Comparison of ENCODE assay signal across 15 cellular contexts in the genomic region with DNA sequence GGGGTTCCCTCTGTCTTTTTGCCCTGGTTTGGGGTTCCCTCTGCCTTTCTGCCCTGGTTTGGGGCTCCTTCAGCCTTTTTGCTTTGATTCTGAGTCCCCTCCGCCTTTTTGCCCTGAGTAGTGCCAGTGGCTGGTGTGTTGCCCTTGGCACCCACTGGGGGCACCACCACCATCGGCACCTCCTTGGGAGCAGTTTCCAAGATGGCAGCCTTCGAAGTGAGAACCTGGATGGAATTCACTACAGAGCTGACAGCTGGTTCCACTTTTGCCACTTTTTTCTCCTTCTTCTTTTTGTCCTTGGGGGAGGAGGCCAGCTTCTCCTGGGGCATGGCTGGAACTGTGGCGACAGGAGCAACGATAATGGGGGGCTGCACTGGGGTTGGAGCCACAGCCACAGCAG. TPM values are rescaled to one million over a fixed set of nuclear protein-coding genes. Genes with fewer than 3 reads are reported as not detected.
DNase-seq lines count a peak whose midpoint lies in the region; ATAC-seq and TF ChIP-seq lines count a peak whose summit lies in the region.
"Had no signal": no experiment of that assay in that cellular context is flagged by ENCODE, and none has a peak within 500 bp of the region (broad histone marks: within the 10 kb centered on the region; RNA-seq: fewer than 3 reads in every experiment).

No MANE protein-coding gene starts in this region.

- H3K27ac ChIP-seq in PC-9 (no peak overlapping the region), left lung (no peak overlapping the region)
- H3K27ac ChIP-seq: 22Rv1 had no signal

- H3K9me3 Mint-ChIP-seq in stimulated activated naive B cell treated with anti-CD40 and anti-IgM and Interleukin-4, amounts not matched to agents 10 μg/mL and 1 μg/mL and 100 μg/mL, for 72 hours: peaks cover 3 to 4% of the 10 kb centered on the region in 2 donors
- H3K9me3 Mint-ChIP-seq: effector memory CD8-positive, alpha-beta T cell had no signal

- ATAC-seq in stimulated activated naive B cell treated with anti-CD40 and anti-IgM and Interleukin-4, amounts not matched to agents 10 μg/mL and 1 μg/mL and 100 μg/mL, for 72 hours (replicated peaks): no peak
- ATAC-seq in HG02623 (IDR thresholded peaks at IDR 0.05; ENCODE audit: unreplicated experiment) (no peak), left lung (no peak)
- ATAC-seq: effector memory CD8-positive, alpha-beta T cell had no signal

- peaks cover 37 to 48% of the 10 kb centered on the region in 2 donors for H3K36me3 Mint-ChIP-seq in stimulated activated naive B cell treated with anti-CD40 and anti-IgM and Interleukin-4, amounts not matched to agents 10 μg/mL and 1 μg/mL and 100 μg/mL, for 72 hours

- CTCF ChIA-PET in PC-9 (lab: Charles Lee): no interaction called here

- intact Hi-C loops in PC-9 (cut with micrococcal nuclease; ENCODE audit: unreplicated experiment) (no loop called here), left lung (cut with DNase I) (no loop called here)

- POLR2A ChIA-PET in PC-9 (lab: Charles Lee; ENCODE audit: unreplicated experiment): no interaction called here

- H3K9me3 ChIP-seq in PC-9 (ENCODE audit: insufficient read depth, low read depth): 0 out of 2 replicates have a peak, but pooled peaks cover 3% of the 10 kb centered on the region
- H3K9me3 ChIP-seq in left lung: peaks cover 0 to 4% of the 10 kb centered on the region in 2 donors
- H3K9me3 ChIP-seq: MG63 had no signal

- peaks cover 15% of the 10 kb centered on the region; the same call in 1 of the 2 replicates for H3K36me3 ChIP-seq in PC-9 (ENCODE audit: low read depth)
- peaks cover 0 to 44% of the 10 kb centered on the region in 2 donors for H3K36me3 ChIP-seq in left lung

- DNase-seq in DMS 273 (lab: John Stamatoyannopoulos, UW; ENCODE audit: unreplicated experiment): peak; percentile 11
- DNase-seq in DMS 273 treated with DMSO at 0.1 percent for 48 hours (lab: John Stamatoyannopoulos, UW): no peak
- no peak for DNase-seq in PC-9
- no peak for DNase-seq in fibroblast of pulmonary artery (ENCODE audit: low read depth)
- no peak for DNase-seq in stimulated activated naive B cell treated with anti-CD40 and anti-IgM and Interleukin-4, amounts not matched to agents 10 μg/mL and 1 μg/mL and 100 μg/mL, for 72 hours
- no peak for DNase-seq in dedifferentiated amniotic fluid mesenchymal stem cell (ENCODE audit: extremely low spot score)
- DNase-seq in left lung: no peak
- DNase-seq: effector memory CD8-positive, alpha-beta T cell; MG63; NCI-H2081 treated with DMSO at 0.1 percent for 48 hours; SHP77 treated with DMSO at 0.1 percent for 48 hours; stimulated activated CD4-positive, alpha-beta T cell treated with anti-CD3 and anti-CD28 coated beads, Interleukin-4, amount 100 ng/mL, for 1 hour had no signal

- peaks cover 29% of the 10 kb centered on the region for H3K79me2 ChIP-seq in PC-9 (ENCODE audit: low read depth)

- H3K4me1 ChIP-seq in PC-9 (replicated peaks; ENCODE audit: insufficient read depth): no peaks in the 10 kb centered on the region
- peaks cover 0 to 25% of the 10 kb centered on the region in 2 donors for H3K4me1 ChIP-seq in left lung

- no peak overlapping the region for H3K4me2 ChIP-seq in PC-9

- H3K9me2 ChIP-seq in PC-9 (ENCODE audit: insufficient read depth): no peaks in the 10 kb centered on the region

- peaks cover 40 to 82% of the 10 kb centered on the region in 2 donors for H3K4me1 Mint-ChIP-seq in stimulated activated naive B cell treated with anti-CD40 and anti-IgM and Interleukin-4, amounts not matched to agents 10 μg/mL and 1 μg/mL and 100 μg/mL, for 72 hours

- TSS peak; percentile 38 for BruUV-seq in PC-9 (replicated peaks; lab: Mats Ljungman, UMichigan)

- TF ChIP-seq CTCF in PC-9 (conservative IDR thresholded peaks at IDR 0.05) (no peak), fibroblast of pulmonary artery (IDR thresholded peaks at IDR 0.05; ENCODE audit: low read length, missing control alignments) (peak; percentile 2), left lung (IDR thresholded peaks at IDR 0.05) (no peak)

- no peak overlapping the region for H3K4me3 ChIP-seq in PC-9
- H3K4me3 ChIP-seq in fibroblast of pulmonary artery (replicated peaks; ENCODE audit: low read depth, low read length): no peak overlapping the region
- H3K4me3 ChIP-seq in left lung: no peak overlapping the region
- H3K4me3 ChIP-seq: MG63 had no signal

- H3K27me3 ChIP-seq in PC-9 (ENCODE audit: insufficient read depth, low read depth) (no peaks in the 10 kb centered on the region), left lung (no peaks in the 10 kb centered on the region)
- H3K27me3 ChIP-seq: MG63 had no signal

- no peaks in the 10 kb centered on the region; the same call in 1 of the 2 replicates for H3F3A ChIP-seq in PC-9 (ENCODE audit: insufficient read depth, low read depth)

- peaks cover 12% of the 10 kb centered on the region; the same call in 1 of the 2 replicates for H4K20me1 ChIP-seq in PC-9 (ENCODE audit: insufficient read depth)

- H2AFZ ChIP-seq in PC-9: no peak overlapping the region

- H3K27me3 Mint-ChIP-seq in stimulated activated naive B cell treated with anti-CD40 and anti-IgM and Interleukin-4, amounts not matched to agents 10 μg/mL and 1 μg/mL and 100 μg/mL, for 72 hours: no peaks in the 10 kb centered on the region
- H3K27me3 Mint-ChIP-seq: effector memory CD8-positive, alpha-beta T cell had no signal

- H3K27ac Mint-ChIP-seq in stimulated activated naive B cell treated with anti-CD40 and anti-IgM and Interleukin-4, amounts not matched to agents 10 μg/mL and 1 μg/mL and 100 μg/mL, for 72 hours: peak overlapping the region; percentile 76

- no peak overlapping the region for H3K4me3 Mint-ChIP-seq in stimulated activated naive B cell treated with anti-CD40 and anti-IgM and Interleukin-4, amounts not matched to agents 10 μg/mL and 1 μg/mL and 100 μg/mL, for 72 hours
- H3K4me3 Mint-ChIP-seq: effector memory CD8-positive, alpha-beta T cell had no signal

RNA-seq across cellular contexts. Expression of gene RRBP1, which starts 22.2 kb away (rescaled TPM):
- total RNA-seq in PC-9 (2021) (144 and 156 TPM in 2 replicates), left lung (100 to 1,000 TPM; 201 to 263 TPM)

RNA-seq across cellular contexts. Expression of gene BANF2, which starts 40.0 kb away (rescaled TPM):
- not detected in 2 replicates for total RNA-seq in PC-9 (2021)
- total RNA-seq in left lung: not detected
- total RNA-seq: HT-29 had no signal
